Comparison of ENCODE assay signal across 8 cellular contexts in the genomic region with DNA sequence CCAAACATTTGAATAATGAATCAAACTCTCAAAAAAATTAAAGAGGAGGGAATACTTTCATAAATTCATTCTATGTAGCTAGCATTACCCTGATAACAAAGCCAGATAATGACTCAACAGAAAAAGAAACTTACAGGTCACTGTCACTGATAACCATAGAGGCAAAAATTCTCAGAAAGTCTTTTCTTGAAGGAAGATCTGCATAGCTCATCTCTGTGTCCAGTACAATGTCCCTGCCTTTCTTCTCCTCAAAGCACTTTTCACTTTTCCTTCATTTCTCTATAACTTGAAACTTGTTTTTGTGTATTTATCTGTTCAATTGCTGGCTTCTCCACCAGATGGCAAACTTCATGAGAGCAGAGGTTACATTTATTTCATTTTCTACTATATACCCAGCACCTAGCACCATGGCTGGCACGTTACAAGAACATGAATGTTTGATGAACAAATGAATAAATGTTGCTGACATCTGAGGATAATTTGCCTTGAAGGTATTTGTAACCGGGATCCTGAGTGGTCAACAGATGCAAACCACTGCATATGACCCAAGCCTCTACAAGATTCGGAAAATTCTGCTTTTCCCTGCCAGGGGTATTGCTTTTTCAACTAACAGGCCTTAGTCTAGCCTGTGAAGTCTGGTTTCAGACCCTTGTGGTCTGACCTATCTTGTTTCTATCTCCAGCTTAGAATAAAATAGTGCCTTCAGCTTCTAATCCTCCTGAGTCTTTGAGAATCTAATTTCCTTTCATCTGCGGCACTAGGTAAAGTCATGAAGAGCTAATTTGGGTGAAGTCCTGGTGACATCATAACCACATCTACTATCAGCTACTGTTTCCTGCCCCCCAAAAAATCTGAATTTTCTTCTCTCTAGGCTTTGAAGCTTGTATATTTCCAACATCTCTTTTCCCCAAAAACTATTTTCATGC. TPM values are rescaled to one million over a fixed set of nuclear protein-coding genes. Genes with fewer than 3 reads are reported as not detected.
DNase-seq lines count a peak whose midpoint lies in the region; ATAC-seq and TF ChIP-seq lines count a peak whose summit lies in the region.

No MANE protein-coding gene starts in this region.

- peak overlapping the region; percentile 30 for H3K4me3 Mint-ChIP-seq in activated CD8-positive, alpha-beta T cell treated with anti-CD3 and anti-CD28 coated beads for 36 hours
- peak overlapping the region; percentile 47 to 63 for H3K4me3 Mint-ChIP-seq in stimulated activated naive CD8-positive, alpha-beta T cell treated with anti-CD3 and anti-CD28 coated beads, Interleukin-15, amount 100 ng/mL, for 72 hours

- intact Hi-C loops in activated CD8-positive, alpha-beta T cell treated with anti-CD3 and anti-CD28 coated beads for 36 hours (cut with micrococcal nuclease), result loop anchor here (1.0 to 10.0 kb wide), 6 partner anchors 29 to 211 kb away; a partner anchor contains a TSS

- ATAC-seq in GM21423 (IDR thresholded peaks at IDR 0.05; ENCODE audit: unreplicated experiment), result peak; percentile 61
- peak; percentile 86 for ATAC-seq in activated CD8-positive, alpha-beta T cell treated with anti-CD3 and anti-CD28 coated beads for 36 hours
- ATAC-seq in stimulated activated naive CD8-positive, alpha-beta T cell treated with anti-CD3 and anti-CD28 coated beads, Interleukin-15, amount 100 ng/mL, for 72 hours, result peak; percentile 93

- H3K4me1 Mint-ChIP-seq in activated CD8-positive, alpha-beta T cell treated with anti-CD3 and anti-CD28 coated beads for 36 hours (ENCODE audit: low read depth), result peaks cover 55% of the 10 kb centered on the region
- H3K4me1 Mint-ChIP-seq in stimulated activated naive CD8-positive, alpha-beta T cell treated with anti-CD3 and anti-CD28 coated beads, Interleukin-15, amount 100 ng/mL, for 72 hours, result peaks cover 50% of the 10 kb centered on the region

- TF ChIP-seq CTCF in activated CD8-positive, alpha-beta T cell treated with anti-CD3 and anti-CD28 coated beads for 36 hours (IDR thresholded peaks at IDR 0.05), result peak; percentile 74
- peak; percentile 58 for TF ChIP-seq CTCF in foreskin fibroblast (IDR thresholded peaks at IDR 0.05; ENCODE audit: low read depth, low read length)

- no peaks in the 10 kb centered on the region for H3K27me3 Mint-ChIP-seq in activated CD8-positive, alpha-beta T cell treated with anti-CD3 and anti-CD28 coated beads for 36 hours
- no peaks in the 10 kb centered on the region for H3K27me3 Mint-ChIP-seq in stimulated activated naive CD8-positive, alpha-beta T cell treated with anti-CD3 and anti-CD28 coated beads, Interleukin-15, amount 100 ng/mL, for 72 hours

- H3K9me3 Mint-ChIP-seq in activated CD8-positive, alpha-beta T cell treated with anti-CD3 and anti-CD28 coated beads for 36 hours, result no peaks in the 10 kb centered on the region
- H3K9me3 Mint-ChIP-seq in stimulated activated naive CD8-positive, alpha-beta T cell treated with anti-CD3 and anti-CD28 coated beads, Interleukin-15, amount 100 ng/mL, for 72 hours, result no peaks in the 10 kb centered on the region

- no peak overlapping the region for H3K4me3 ChIP-seq in foreskin fibroblast (ENCODE audit: low read depth in 1 of 2, low read length in 2 of 2)

- H3K36me3 Mint-ChIP-seq in activated CD8-positive, alpha-beta T cell treated with anti-CD3 and anti-CD28 coated beads for 36 hours (ENCODE audit: low read depth), result no peaks in the 10 kb centered on the region

- CTCF ChIA-PET in activated CD8-positive, alpha-beta T cell treated with anti-CD3 and anti-CD28 coated beads for 36 hours (lab: Charles Lee), result interaction anchor here (0.5 to 5.1 kb wide), 29 partner anchors 11 to 219 kb away, joined by 3 to 153 read pairs (median 4); no protein-coding TSS in a partner anchor

- POLR2A ChIA-PET in activated CD8-positive, alpha-beta T cell treated with anti-CD3 and anti-CD28 coated beads for 36 hours (lab: Charles Lee), result interaction anchor here (0.6 to 1.9 kb wide), 9 partner anchors 11 to 59 kb away, joined by 3 to 7 read pairs (median 3); a partner anchor contains a TSS

- DNase-seq in ELR (ENCODE audit: low read depth) (peak; percentile 74), M059J (ENCODE audit: low read depth) (peak; percentile 44), foreskin fibroblast (peak; percentile 37 to 70), COLO668 (lab: John Stamatoyannopoulos, UW; ENCODE audit: unreplicated experiment) (no peak), HuH-7.5 (ENCODE audit: low spot score) (no peak)
- peak; percentile 56 for DNase-seq in activated CD8-positive, alpha-beta T cell treated with anti-CD3 and anti-CD28 coated beads for 36 hours
- DNase-seq in stimulated activated naive CD8-positive, alpha-beta T cell treated with anti-CD3 and anti-CD28 coated beads, Interleukin-15, amount 100 ng/mL, for 72 hours, result peak; percentile 31 to 59

- peak overlapping the region; percentile 87 for H3K27ac Mint-ChIP-seq in activated CD8-positive, alpha-beta T cell treated with anti-CD3 and anti-CD28 coated beads for 36 hours
- peak overlapping the region; percentile 76 to 83 for H3K27ac Mint-ChIP-seq in stimulated activated naive CD8-positive, alpha-beta T cell treated with anti-CD3 and anti-CD28 coated beads, Interleukin-15, amount 100 ng/mL, for 72 hours

RNA-seq across cellular contexts. Expression of a gene that starts 52.5 kb away (rescaled TPM):
- total RNA-seq in M059J (2014; rRNA removed; shearing (Covaris generic)), result 11.3 and 18.9 TPM in 2 replicates
- total RNA-seq in activated CD8-positive, alpha-beta T cell treated with anti-CD3 and anti-CD28 coated beads for 36 hours, result 1 to 10 TPM; 3.0 to 3.6 TPM

Comparison
In these comparisons a context has a peak if more than half of its experiments do, and no peak if none do; other contexts are left out.
1. DNase-seq: peak in ELR (single experiment), M059J (single experiment), activated CD8-positive, alpha-beta T cell treated with anti-CD3 and anti-CD28 coated beads for 36 hours (single experiment), foreskin fibroblast (2 of 2) and stimulated activated naive CD8-positive, alpha-beta T cell treated with anti-CD3 and anti-CD28 coated beads, Interleukin-15, amount 100 ng/mL, for 72 hours (2 of 2); none in COLO668 (single experiment) and HuH-7.5 (single experiment).
2. Peak in every context shown above with its lines, with median percentiles within 50 percentile points of each other: ATAC-seq.